1 cellular context compared by ENCODE assay signal in genomic region chr2:219058541-219059374, GRCh38.
TF ChIP-seq lines count a peak whose summit lies in the region.

No MANE protein-coding gene starts in this region.

TF ChIP-seq in HepG2, 621 proteins besides CTCF, POLR2A, EP300 and RAD21 (continued from another document and continues in another):
- TF ChIP-seq, protein P1, sequence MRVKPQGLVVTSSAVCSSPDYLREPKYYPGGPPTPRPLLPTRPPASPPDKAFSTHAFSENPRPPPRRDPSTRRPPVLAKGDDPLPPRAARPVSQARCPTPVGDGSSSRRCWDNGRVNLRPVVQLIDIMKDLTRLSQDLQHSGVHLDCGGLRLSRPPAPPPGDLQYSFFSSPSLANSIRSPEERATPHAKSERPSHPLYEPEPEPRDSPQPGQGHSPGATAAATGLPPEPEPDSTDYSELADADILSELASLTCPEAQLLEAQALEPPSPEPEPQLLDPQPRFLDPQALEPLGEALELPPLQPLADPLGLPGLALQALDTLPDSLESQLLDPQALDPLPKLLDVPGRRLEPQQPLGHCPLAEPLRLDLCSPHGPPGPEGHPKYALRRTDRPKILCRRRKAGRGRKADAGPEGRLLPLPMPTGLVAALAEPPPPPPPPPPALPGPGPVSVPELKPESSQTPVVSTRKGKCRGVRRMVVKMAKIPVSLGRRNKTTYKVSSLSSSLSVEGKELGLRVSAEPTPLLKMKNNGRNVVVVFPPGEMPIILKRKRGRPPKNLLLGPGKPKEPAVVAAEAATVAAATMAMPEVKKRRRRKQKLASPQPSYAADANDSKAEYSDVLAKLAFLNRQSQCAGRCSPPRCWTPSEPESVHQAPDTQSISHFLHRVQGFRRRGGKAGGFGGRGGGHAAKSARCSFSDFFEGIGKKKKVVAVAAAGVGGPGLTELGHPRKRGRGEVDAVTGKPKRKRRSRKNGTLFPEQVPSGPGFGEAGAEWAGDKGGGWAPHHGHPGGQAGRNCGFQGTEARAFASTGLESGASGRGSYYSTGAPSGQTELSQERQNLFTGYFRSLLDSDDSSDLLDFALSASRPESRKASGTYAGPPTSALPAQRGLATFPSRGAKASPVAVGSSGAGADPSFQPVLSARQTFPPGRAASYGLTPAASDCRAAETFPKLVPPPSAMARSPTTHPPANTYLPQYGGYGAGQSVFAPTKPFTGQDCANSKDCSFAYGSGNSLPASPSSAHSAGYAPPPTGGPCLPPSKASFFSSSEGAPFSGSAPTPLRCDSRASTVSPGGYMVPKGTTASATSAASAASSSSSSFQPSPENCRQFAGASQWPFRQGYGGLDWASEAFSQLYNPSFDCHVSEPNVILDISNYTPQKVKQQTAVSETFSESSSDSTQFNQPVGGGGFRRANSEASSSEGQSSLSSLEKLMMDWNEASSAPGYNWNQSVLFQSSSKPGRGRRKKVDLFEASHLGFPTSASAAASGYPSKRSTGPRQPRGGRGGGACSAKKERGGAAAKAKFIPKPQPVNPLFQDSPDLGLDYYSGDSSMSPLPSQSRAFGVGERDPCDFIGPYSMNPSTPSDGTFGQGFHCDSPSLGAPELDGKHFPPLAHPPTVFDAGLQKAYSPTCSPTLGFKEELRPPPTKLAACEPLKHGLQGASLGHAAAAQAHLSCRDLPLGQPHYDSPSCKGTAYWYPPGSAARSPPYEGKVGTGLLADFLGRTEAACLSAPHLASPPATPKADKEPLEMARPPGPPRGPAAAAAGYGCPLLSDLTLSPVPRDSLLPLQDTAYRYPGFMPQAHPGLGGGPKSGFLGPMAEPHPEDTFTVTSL (CRISPR knock-in tag; IDR thresholded peaks at IDR 0.05; ENCODE audit: borderline replicate concordance): no peak
- TF ChIP-seq, protein P2, sequence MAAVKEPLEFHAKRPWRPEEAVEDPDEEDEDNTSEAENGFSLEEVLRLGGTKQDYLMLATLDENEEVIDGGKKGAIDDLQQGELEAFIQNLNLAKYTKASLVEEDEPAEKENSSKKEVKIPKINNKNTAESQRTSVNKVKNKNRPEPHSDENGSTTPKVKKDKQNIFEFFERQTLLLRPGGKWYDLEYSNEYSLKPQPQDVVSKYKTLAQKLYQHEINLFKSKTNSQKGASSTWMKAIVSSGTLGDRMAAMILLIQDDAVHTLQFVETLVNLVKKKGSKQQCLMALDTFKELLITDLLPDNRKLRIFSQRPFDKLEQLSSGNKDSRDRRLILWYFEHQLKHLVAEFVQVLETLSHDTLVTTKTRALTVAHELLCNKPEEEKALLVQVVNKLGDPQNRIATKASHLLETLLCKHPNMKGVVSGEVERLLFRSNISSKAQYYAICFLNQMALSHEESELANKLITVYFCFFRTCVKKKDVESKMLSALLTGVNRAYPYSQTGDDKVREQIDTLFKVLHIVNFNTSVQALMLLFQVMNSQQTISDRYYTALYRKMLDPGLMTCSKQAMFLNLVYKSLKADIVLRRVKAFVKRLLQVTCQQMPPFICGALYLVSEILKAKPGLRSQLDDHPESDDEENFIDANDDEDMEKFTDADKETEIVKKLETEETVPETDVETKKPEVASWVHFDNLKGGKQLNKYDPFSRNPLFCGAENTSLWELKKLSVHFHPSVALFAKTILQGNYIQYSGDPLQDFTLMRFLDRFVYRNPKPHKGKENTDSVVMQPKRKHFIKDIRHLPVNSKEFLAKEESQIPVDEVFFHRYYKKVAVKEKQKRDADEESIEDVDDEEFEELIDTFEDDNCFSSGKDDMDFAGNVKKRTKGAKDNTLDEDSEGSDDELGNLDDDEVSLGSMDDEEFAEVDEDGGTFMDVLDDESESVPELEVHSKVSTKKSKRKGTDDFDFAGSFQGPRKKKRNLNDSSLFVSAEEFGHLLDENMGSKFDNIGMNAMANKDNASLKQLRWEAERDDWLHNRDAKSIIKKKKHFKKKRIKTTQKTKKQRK (IDR thresholded peaks at IDR 0.05; ENCODE audit: low read length): no peak
- TF ChIP-seq, protein P3, sequence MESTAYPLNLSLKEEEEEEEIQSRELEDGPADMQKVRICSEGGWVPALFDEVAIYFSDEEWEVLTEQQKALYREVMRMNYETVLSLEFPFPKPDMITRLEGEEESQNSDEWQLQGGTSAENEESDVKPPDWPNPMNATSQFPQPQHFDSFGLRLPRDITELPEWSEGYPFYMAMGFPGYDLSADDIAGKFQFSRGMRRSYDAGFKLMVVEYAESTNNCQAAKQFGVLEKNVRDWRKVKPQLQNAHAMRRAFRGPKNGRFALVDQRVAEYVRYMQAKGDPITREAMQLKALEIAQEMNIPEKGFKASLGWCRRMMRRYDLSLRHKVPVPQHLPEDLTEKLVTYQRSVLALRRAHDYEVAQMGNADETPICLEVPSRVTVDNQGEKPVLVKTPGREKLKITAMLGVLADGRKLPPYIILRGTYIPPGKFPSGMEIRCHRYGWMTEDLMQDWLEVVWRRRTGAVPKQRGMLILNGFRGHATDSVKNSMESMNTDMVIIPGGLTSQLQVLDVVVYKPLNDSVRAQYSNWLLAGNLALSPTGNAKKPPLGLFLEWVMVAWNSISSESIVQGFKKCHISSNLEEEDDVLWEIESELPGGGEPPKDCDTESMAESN (CRISPR knock-in tag; conservative IDR thresholded peaks at IDR 0.05): peak; percentile 79; the same call in 1 of the 2 replicates
- TF ChIP-seq MXI1 (IDR thresholded peaks at IDR 0.05; ENCODE audit: borderline replicate concordance, low read depth, low read length) (peak; percentile 90; the same call in 2 of the 3 replicates), ZNF691 (CRISPR knock-in tag; IDR thresholded peaks at IDR 0.05; ENCODE audit: borderline replicate concordance, low read depth) (peak; percentile 84; the same call in 1 of the 2 replicates), ZSCAN30 (CRISPR knock-in tag; IDR thresholded peaks at IDR 0.05) (no peak), ZNF569 (CRISPR knock-in tag; IDR thresholded peaks at IDR 0.05; ENCODE audit: borderline replicate concordance) (no peak), THYN1 (CRISPR knock-in tag; IDR thresholded peaks at IDR 0.05; ENCODE audit: borderline replicate concordance, low read depth) (no peak), ZBTB38 (CRISPR knock-in tag; IDR thresholded peaks at IDR 0.05) (no peak), KMT2A (CRISPR knock-in tag; IDR thresholded peaks at IDR 0.05) (peak; percentile 82), CENPT (CRISPR knock-in tag; IDR thresholded peaks at IDR 0.05; ENCODE audit: low read depth) (no peak), ZNF460 (CRISPR knock-in tag; IDR thresholded peaks at IDR 0.05; ENCODE audit: borderline replicate concordance) (no peak), NONO (IDR thresholded peaks at IDR 0.05) (no peak), NONO (CRISPR knock-in tag; conservative IDR thresholded peaks at IDR 0.05) (peak; percentile 59; the same call in 1 of the 2 replicates), ZNF343 (CRISPR knock-in tag; IDR thresholded peaks at IDR 0.05) (peak; percentile 86; the same call in 1 of the 2 replicates), NR1H2 (CRISPR knock-in tag; IDR thresholded peaks at IDR 0.05; ENCODE audit: borderline replicate concordance, low read depth) (no peak), RXRB (CRISPR knock-in tag; IDR thresholded peaks at IDR 0.05; ENCODE audit: borderline replicate concordance) (peak; percentile 59; the same call in 1 of the 2 replicates), ZNF550 (CRISPR knock-in tag; IDR thresholded peaks at IDR 0.05; ENCODE audit: borderline replicate concordance) (0 out of 2 replicates have a peak, but pooled peaks have one; percentile 63), HDAC2 (CRISPR knock-in tag; IDR thresholded peaks at IDR 0.05) (peak; percentile 75), KDM3A (CRISPR knock-in tag; IDR thresholded peaks at IDR 0.05; ENCODE audit: low read depth) (peak; percentile 86; the same call in 1 of the 2 replicates), ZNF484 (CRISPR knock-in tag; IDR thresholded peaks at IDR 0.05; ENCODE audit: borderline replicate concordance, low read depth) (no peak), ZNF430 (CRISPR knock-in tag; IDR thresholded peaks at IDR 0.05) (peak; percentile 62; the same call in 1 of the 2 replicates), KDM5B (CRISPR knock-in tag; IDR thresholded peaks at IDR 0.05; ENCODE audit: borderline replicate concordance) (peak; percentile 81), SIN3A (IDR thresholded peaks at IDR 0.05; ENCODE audit: borderline replicate concordance, low read depth, low read length) (peak; percentile 42; the same call in 1 of the 2 replicates), RFX3 (CRISPR knock-in tag; IDR thresholded peaks at IDR 0.05) (no peak), HNRNPLL (IDR thresholded peaks at IDR 0.05; ENCODE audit: low read depth, low read length, poor library complexity, severe bottlenecking) (peak; percentile 55), GMEB1 (CRISPR knock-in tag; IDR thresholded peaks at IDR 0.05; ENCODE audit: borderline replicate concordance) (0 out of 2 replicates have a peak, but pooled peaks have one; percentile 21), ZNF615 (CRISPR knock-in tag; IDR thresholded peaks at IDR 0.05; ENCODE audit: borderline replicate concordance) (no peak), ZMYM4 (CRISPR knock-in tag; IDR thresholded peaks at IDR 0.05) (no peak; the same call in 1 of the 2 replicates), E2F1 (CRISPR knock-in tag; IDR thresholded peaks at IDR 0.05) (no peak), ZNF317 (CRISPR knock-in tag; IDR thresholded peaks at IDR 0.05) (peak; percentile 66; the same call in 1 of the 2 replicates), TRIM24 (CRISPR knock-in tag; IDR thresholded peaks at IDR 0.05) (no peak), ZSCAN21 (CRISPR knock-in tag; IDR thresholded peaks at IDR 0.05; ENCODE audit: borderline replicate concordance) (0 out of 2 replicates have a peak, but pooled peaks have one; percentile 63), ATM (IDR thresholded peaks at IDR 0.05; ENCODE audit: borderline replicate concordance) (no peak), REL (CRISPR knock-in tag; conservative IDR thresholded peaks at IDR 0.05) (no peak)
- TF ChIP-seq, protein P4, sequence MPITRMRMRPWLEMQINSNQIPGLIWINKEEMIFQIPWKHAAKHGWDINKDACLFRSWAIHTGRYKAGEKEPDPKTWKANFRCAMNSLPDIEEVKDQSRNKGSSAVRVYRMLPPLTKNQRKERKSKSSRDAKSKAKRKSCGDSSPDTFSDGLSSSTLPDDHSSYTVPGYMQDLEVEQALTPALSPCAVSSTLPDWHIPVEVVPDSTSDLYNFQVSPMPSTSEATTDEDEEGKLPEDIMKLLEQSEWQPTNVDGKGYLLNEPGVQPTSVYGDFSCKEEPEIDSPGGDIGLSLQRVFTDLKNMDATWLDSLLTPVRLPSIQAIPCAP (CRISPR knock-in tag; IDR thresholded peaks at IDR 0.05; ENCODE audit: low read depth): 0 out of 2 replicates have a peak, but pooled peaks have one; percentile 54
- TF ChIP-seq, protein P5, sequence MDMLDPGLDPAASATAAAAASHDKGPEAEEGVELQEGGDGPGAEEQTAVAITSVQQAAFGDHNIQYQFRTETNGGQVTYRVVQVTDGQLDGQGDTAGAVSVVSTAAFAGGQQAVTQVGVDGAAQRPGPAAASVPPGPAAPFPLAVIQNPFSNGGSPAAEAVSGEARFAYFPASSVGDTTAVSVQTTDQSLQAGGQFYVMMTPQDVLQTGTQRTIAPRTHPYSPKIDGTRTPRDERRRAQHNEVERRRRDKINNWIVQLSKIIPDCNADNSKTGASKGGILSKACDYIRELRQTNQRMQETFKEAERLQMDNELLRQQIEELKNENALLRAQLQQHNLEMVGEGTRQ (IDR thresholded peaks at IDR 0.05; ENCODE audit: low read depth, low read length): no peak
- TF ChIP-seq, protein P5 (CRISPR knock-in tag; IDR thresholded peaks at IDR 0.05; ENCODE audit: borderline replicate concordance): no peak
- TF ChIP-seq, protein P6, sequence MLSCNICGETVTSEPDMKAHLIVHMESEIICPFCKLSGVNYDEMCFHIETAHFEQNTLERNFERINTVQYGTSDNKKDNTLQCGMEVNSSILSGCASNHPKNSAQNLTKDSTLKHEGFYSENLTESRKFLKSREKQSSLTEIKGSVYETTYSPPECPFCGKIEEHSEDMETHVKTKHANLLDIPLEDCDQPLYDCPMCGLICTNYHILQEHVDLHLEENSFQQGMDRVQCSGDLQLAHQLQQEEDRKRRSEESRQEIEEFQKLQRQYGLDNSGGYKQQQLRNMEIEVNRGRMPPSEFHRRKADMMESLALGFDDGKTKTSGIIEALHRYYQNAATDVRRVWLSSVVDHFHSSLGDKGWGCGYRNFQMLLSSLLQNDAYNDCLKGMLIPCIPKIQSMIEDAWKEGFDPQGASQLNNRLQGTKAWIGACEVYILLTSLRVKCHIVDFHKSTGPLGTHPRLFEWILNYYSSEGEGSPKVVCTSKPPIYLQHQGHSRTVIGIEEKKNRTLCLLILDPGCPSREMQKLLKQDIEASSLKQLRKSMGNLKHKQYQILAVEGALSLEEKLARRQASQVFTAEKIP (CRISPR knock-in tag; IDR thresholded peaks at IDR 0.05; ENCODE audit: borderline replicate concordance): no peak
- TF ChIP-seq, protein P7, sequence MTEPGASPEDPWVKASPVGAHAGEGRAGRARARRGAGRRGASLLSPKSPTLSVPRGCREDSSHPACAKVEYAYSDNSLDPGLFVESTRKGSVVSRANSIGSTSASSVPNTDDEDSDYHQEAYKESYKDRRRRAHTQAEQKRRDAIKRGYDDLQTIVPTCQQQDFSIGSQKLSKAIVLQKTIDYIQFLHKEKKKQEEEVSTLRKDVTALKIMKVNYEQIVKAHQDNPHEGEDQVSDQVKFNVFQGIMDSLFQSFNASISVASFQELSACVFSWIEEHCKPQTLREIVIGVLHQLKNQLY (CRISPR knock-in tag; IDR thresholded peaks at IDR 0.05): peak; percentile 58; the same call in 1 of the 2 replicates
